In genomic region chr20:59605691-59606364, GRCh38 we compare ENCODE assay signal across 14 cellular contexts. TPM values are rescaled to one million over a fixed set of nuclear protein-coding genes. Genes with fewer than 3 reads are reported as not detected.
DNase-seq lines count a peak whose midpoint lies in the region; ATAC-seq and TF ChIP-seq lines count a peak whose summit lies in the region.
"Had no signal": no experiment of that assay in that cellular context is flagged by ENCODE, and none has a peak within 500 bp of the region (broad histone marks: within the 10 kb centered on the region; RNA-seq: fewer than 3 reads in every experiment).

No MANE protein-coding gene starts in this region.

- H2BK5ac ChIP-seq in neuronal stem cell (ENCODE audit: low read length): no peak overlapping the region

- no peak overlapping the region for H4K91ac ChIP-seq in neuronal stem cell (ENCODE audit: low read depth, low read length, poor library complexity)

- intact Hi-C loops in Calu3 (cut with micrococcal nuclease; ENCODE audit: unreplicated experiment): no loop called here
- intact Hi-C loops in psoas muscle (cut with DNase I): no loop called here
- intact Hi-C loops in CD4-positive, alpha-beta memory T cell (cut with micrococcal nuclease): no loop called here

- no peaks in the 10 kb centered on the region; the same call in 1 of the 2 replicates for H4K20me1 ChIP-seq in GM23338 (replicated peaks; ENCODE audit: insufficient read depth)

- POLR2A ChIA-PET in CD4-positive, alpha-beta memory T cell (lab: Charles Lee; ENCODE audit: partially characterized antibody): no interaction called here

- no peaks in the 10 kb centered on the region; the same call in 2 of the 3 replicates for H3K9me3 Mint-ChIP-seq in GM23338
- no peaks in the 10 kb centered on the region for H3K9me3 Mint-ChIP-seq in Calu3 (ENCODE audit: low read depth, unreplicated experiment)
- peaks cover 0 to 2% (median 0%) of the 10 kb centered on the region in 8 donors for H3K9me3 Mint-ChIP-seq in CD4-positive, alpha-beta memory T cell
- H3K9me3 Mint-ChIP-seq: activated naive CD4-positive, alpha-beta T cell treated with anti-CD3 and anti-CD28 coated beads for 36 hours had no signal

- no peak overlapping the region for H3K14ac ChIP-seq in neuronal stem cell (ENCODE audit: low read length)

- H2BK12ac ChIP-seq in neuronal stem cell (ENCODE audit: low read length): no peak overlapping the region

- H3K4me1 ChIP-seq in GM23338 (ENCODE audit: insufficient read depth) (no peaks in the 10 kb centered on the region), iPS-15b (ENCODE audit: control insufficient read depth, insufficient read depth, low read length) (no peaks in the 10 kb centered on the region), neuronal stem cell (ENCODE audit: control insufficient read depth in 2 of 2, insufficient read depth in 1 of 2, low read depth in 1 of 2, low read length in 2 of 2) (peaks cover 0 to 3% of the 10 kb centered on the region in 2 donors), psoas muscle (no peaks in the 10 kb centered on the region)
- H3K4me1 ChIP-seq in CD4-positive, alpha-beta memory T cell (ENCODE audit: insufficient read depth, low read length): no peaks in the 10 kb centered on the region
- H3K4me1 ChIP-seq: colonic mucosa had no signal

- H3K4me3 ChIP-seq in GM23338 (peak overlapping the region; percentile 62), iPS-15b (ENCODE audit: low read depth, low read length) (peak overlapping the region; percentile 45), neuronal stem cell (ENCODE audit: low read length in 2 of 2) (peak overlapping the region in 1 of 2 donors; percentile 72), psoas muscle (no peak overlapping the region)
- no peak overlapping the region for H3K4me3 ChIP-seq in CD4-positive, alpha-beta memory T cell (ENCODE audit: low read length in 2 of 2)
- H3K4me3 ChIP-seq: colonic mucosa, GM12878 had no signal

- no peaks in the 10 kb centered on the region for H3K9me2 ChIP-seq in GM23338 (ENCODE audit: insufficient read depth)

- peak overlapping the region; percentile 53; the same call in 2 of the 3 replicates for H3K4me3 Mint-ChIP-seq in GM23338
- H3K4me3 Mint-ChIP-seq in Calu3 (ENCODE audit: low read depth, unreplicated experiment): no peak overlapping the region
- H3K4me3 Mint-ChIP-seq in CD4-positive, alpha-beta memory T cell: peak overlapping the region in 1 of 8 donors; percentile 35
- H3K4me3 Mint-ChIP-seq: activated naive CD4-positive, alpha-beta T cell treated with anti-CD3 and anti-CD28 coated beads for 36 hours had no signal

- H3K36me3 ChIP-seq in GM23338 (ENCODE audit: insufficient read depth): no peaks in the 10 kb centered on the region
- no peaks in the 10 kb centered on the region for H3K36me3 ChIP-seq in iPS-15b (ENCODE audit: control insufficient read depth, insufficient read depth, low read length)
- no peaks in the 10 kb centered on the region for H3K36me3 ChIP-seq in neuronal stem cell (replicated peaks in 1 of 2; ENCODE audit: control insufficient read depth in 2 of 2, insufficient read depth in 2 of 2, low read length in 2 of 2)
- H3K36me3 ChIP-seq in psoas muscle (ENCODE audit: insufficient read depth in 1 of 2, low read depth in 1 of 2): no peaks in the 10 kb centered on the region
- no peaks in the 10 kb centered on the region for H3K36me3 ChIP-seq in CD4-positive, alpha-beta memory T cell (ENCODE audit: insufficient read depth, low read length)
- H3K36me3 ChIP-seq: colonic mucosa had no signal

- H3K4ac ChIP-seq in neuronal stem cell (ENCODE audit: low read length): no peak overlapping the region

- H3K9me3 ChIP-seq in iPS-15b (ENCODE audit: control insufficient read depth, insufficient read depth, low read length): no peaks in the 10 kb centered on the region
- H3K9me3 ChIP-seq in neuronal stem cell (replicated peaks in 1 of 2; ENCODE audit: control insufficient read depth in 2 of 2, insufficient read depth in 1 of 2, low read depth in 1 of 2, low read length in 2 of 2): peaks cover 0 to 2% of the 10 kb centered on the region in 2 donors
- H3K9me3 ChIP-seq in psoas muscle: no peaks in the 10 kb centered on the region
- H3K9me3 ChIP-seq in CD4-positive, alpha-beta memory T cell (ENCODE audit: control insufficient read depth in 1 of 2, low read length in 2 of 2): no peaks in the 10 kb centered on the region
- H3K9me3 ChIP-seq: colonic mucosa had no signal

- H3K4me2 ChIP-seq in GM23338 (peak overlapping the region; percentile 86), neuronal stem cell (ENCODE audit: insufficient read depth, low read length, poor library complexity, severe bottlenecking) (peak overlapping the region; percentile 87)

- H2AFZ ChIP-seq in GM23338: peak overlapping the region; percentile 83; the same call in 1 of the 2 replicates
- H2AFZ ChIP-seq in neuronal stem cell (ENCODE audit: low read length): peak overlapping the region; percentile 66

- H3K27me3 ChIP-seq in GM23338 (ENCODE audit: insufficient read depth) (peaks cover 84% of the 10 kb centered on the region), iPS-15b (ENCODE audit: control insufficient read depth, insufficient read depth, low read length) (peaks cover 73% of the 10 kb centered on the region), neuronal stem cell (ENCODE audit: control insufficient read depth in 3 of 3, insufficient read depth in 3 of 3, low read depth in 1 of 3, low read length in 3 of 3) (peaks cover 9 to 69% (median 65%) of the 10 kb centered on the region in 3 experiments), psoas muscle (ENCODE audit: insufficient read depth in 3 of 3, low read length in 2 of 3) (peaks cover 0 to 79% (median 10%) of the 10 kb centered on the region in 3 donors)
- H3K27me3 ChIP-seq in CD4-positive, alpha-beta memory T cell (ENCODE audit: insufficient read depth, low read length): no peaks in the 10 kb centered on the region

- peak overlapping the region; percentile 82 for H3K23ac ChIP-seq in neuronal stem cell (ENCODE audit: low read depth, low read length, poor library complexity)

- no CpG with 5 or more reads among the region's 17 CpGs for WGBS in neuronal stem cell (ENCODE audit: extremely low coverage in 2 of 2, insufficient read length in 2 of 2, insufficient replicate concordance in 1 of 2), 2 donors
- WGBS in psoas muscle, 3 donors: 37 to 43% (median 41%) methylated on average over 17 of the region's 17 CpGs

- no TSS peak for BruUV-seq in Calu3 (replicated peaks; lab: Mats Ljungman, UMichigan)

- CTCF ChIA-PET in Calu3 (lab: Charles Lee): interaction anchor here (0.7 to 1.3 kb wide), 2 partner anchors 21 to 1037 kb away, joined by 4 to 5 read pairs; no protein-coding TSS in a partner anchor
- CTCF ChIA-PET in CD4-positive, alpha-beta memory T cell (lab: Charles Lee; ENCODE audit: partially characterized antibody): interaction anchor here (1.5 to 1.7 kb wide), 2 partner anchors 11 to 35 kb away, joined by 4 read pairs; no protein-coding TSS in a partner anchor

- H3F3A ChIP-seq in GM23338 (replicated peaks; ENCODE audit: low read depth): no peaks in the 10 kb centered on the region

- DNase-seq in GM23338 (ENCODE audit: low spot score): no peak
- DNase-seq in NCI-H774 (lab: John Stamatoyannopoulos, UW): peak; percentile 47
- DNase-seq in neuronal stem cell (ENCODE audit: low spot score): no peak
- no peak for DNase-seq in Calu3
- no peak for DNase-seq in psoas muscle
- DNase-seq in D341Med (ENCODE audit: low spot score): no peak
- DNase-seq in CD4-positive, alpha-beta memory T cell: no peak
- DNase-seq: activated CD4-positive, alpha-beta T cell treated with anti-CD3 and anti-CD28 coated beads, Interleukin-2, amount 50 U/mL, for 1 hour; activated naive CD4-positive, alpha-beta T cell treated with anti-CD3 and anti-CD28 coated beads for 36 hours; colonic mucosa; GDM1; RPMI8226 had no signal

- no peak overlapping the region for H3K18ac ChIP-seq in neuronal stem cell (ENCODE audit: low read length)

- H3K79me1 ChIP-seq in neuronal stem cell (ENCODE audit: low read depth, low read length): no peaks in the 10 kb centered on the region

- H2BK15ac ChIP-seq in neuronal stem cell (ENCODE audit: low read length): no peak overlapping the region

- TF ChIP-seq CTCF in GM23338 (conservative IDR thresholded peaks at IDR 0.05; ENCODE audit: low read depth in 2 of 2) (no peak), Calu3 (IDR thresholded peaks at IDR 0.05; ENCODE audit: unreplicated experiment) (no peak), psoas muscle (IDR thresholded peaks at IDR 0.05) (no peak)

- H2BK120ac ChIP-seq in neuronal stem cell (ENCODE audit: low read depth, low read length): no peak overlapping the region

- no peak overlapping the region for H3K27ac ChIP-seq in GM23338 (ENCODE audit: low read depth)
- no peak overlapping the region for H3K27ac ChIP-seq in neuronal stem cell (replicated peaks; ENCODE audit: low read length)
- no peak overlapping the region for H3K27ac ChIP-seq in psoas muscle
- no peak overlapping the region for H3K27ac ChIP-seq in CD4-positive, alpha-beta memory T cell (ENCODE audit: low read depth, low read length)
- H3K27ac ChIP-seq: colonic mucosa had no signal

- no peaks in the 10 kb centered on the region for H3K79me2 ChIP-seq in GM23338 (replicated peaks; ENCODE audit: insufficient read depth)

- peaks cover 64% of the 10 kb centered on the region for H3K27me3 Mint-ChIP-seq in GM23338 (ENCODE audit: insufficient read depth, low read depth, poor library complexity)
- peaks cover 52% of the 10 kb centered on the region for H3K27me3 Mint-ChIP-seq in Calu3 (ENCODE audit: unreplicated experiment)
- H3K27me3 Mint-ChIP-seq in CD4-positive, alpha-beta memory T cell: peaks cover 40% of the 10 kb centered on the region in 2 donors

- H3K36me3 Mint-ChIP-seq in GM23338 (ENCODE audit: low read depth): no peaks in the 10 kb centered on the region
- no peaks in the 10 kb centered on the region for H3K36me3 Mint-ChIP-seq in Calu3 (ENCODE audit: insufficient read depth, unreplicated experiment)
- no peaks in the 10 kb centered on the region for H3K36me3 Mint-ChIP-seq in CD4-positive, alpha-beta memory T cell

- H3K27ac Mint-ChIP-seq in GM23338 (no peak overlapping the region), Calu3 (ENCODE audit: unreplicated experiment) (no peak overlapping the region)
- H3K27ac Mint-ChIP-seq in CD4-positive, alpha-beta memory T cell: no peak overlapping the region
- H3K27ac Mint-ChIP-seq: activated naive CD4-positive, alpha-beta T cell treated with anti-CD3 and anti-CD28 coated beads for 36 hours had no signal

- no peak for ATAC-seq in GM23338
- ATAC-seq in psoas muscle: no peak
- ATAC-seq: GM12878 had no signal

- no peak overlapping the region for H4K8ac ChIP-seq in neuronal stem cell (ENCODE audit: low read depth, low read length)

- no peak overlapping the region for H2AK5ac ChIP-seq in neuronal stem cell (ENCODE audit: low read depth, low read length)

- H3K9ac ChIP-seq in iPS-15b (ENCODE audit: low read depth, low read length) (no peak overlapping the region), neuronal stem cell (ENCODE audit: low read depth, low read length, poor library complexity) (peak overlapping the region; percentile 66)

- H3K4me1 Mint-ChIP-seq in GM23338 (peaks cover 3% of the 10 kb centered on the region; the same call in 1 of the 3 replicates), Calu3 (ENCODE audit: low read depth, unreplicated experiment) (no peaks in the 10 kb centered on the region)
- H3K4me1 Mint-ChIP-seq in CD4-positive, alpha-beta memory T cell: no peaks in the 10 kb centered on the region

RNA-seq across cellular contexts. Expression of gene PHACTR3, which starts 1.5 kb away (rescaled TPM):
- 0.45 and 0.93 TPM in 2 replicates for total RNA-seq in GM23338 (2014; rRNA removed; shearing (Covaris generic))
- polyA plus RNA-seq in GM23338 (2016; fragmentation: Nextera tagmentation; extraction: Ambion mirVana): 0.61 and 0.96 TPM in 2 replicates
- 0.28 TPM for polyA plus RNA-seq in neuronal stem cell (2013, experiment 1 of 2)
- polyA plus RNA-seq in neuronal stem cell (2013, experiment 2 of 2): 0.22 TPM
- total RNA-seq in Calu3 (2022): 10.0 and 12.0 TPM in 2 replicates
- under 1 TPM in 2 of 4 donors, not detected in 2; 0.11 to 0.20 TPM for total RNA-seq in psoas muscle
- polyA plus RNA-seq in psoas muscle: under 1 TPM in 2 of 3 donors, not detected in 1; 0.10 to 0.46 TPM
- not detected for total RNA-seq in CD4-positive, alpha-beta memory T cell
- polyA plus RNA-seq in CD4-positive, alpha-beta memory T cell: not detected
- total RNA-seq: activated naive CD4-positive, alpha-beta T cell treated with anti-CD3 and anti-CD28 coated beads for 36 hours had no signal

Comparison
In these comparisons a context has a peak if more than half of its experiments do, and no peak if none do; other contexts are left out.
1. H3K4me3 ChIP-seq: peak in GM23338 (single experiment) and iPS-15b (single experiment); none in psoas muscle (single experiment) and CD4-positive, alpha-beta memory T cell (0 of 2).